Comparison of ENCODE assay signal across 8 cellular contexts in the genomic region with DNA sequence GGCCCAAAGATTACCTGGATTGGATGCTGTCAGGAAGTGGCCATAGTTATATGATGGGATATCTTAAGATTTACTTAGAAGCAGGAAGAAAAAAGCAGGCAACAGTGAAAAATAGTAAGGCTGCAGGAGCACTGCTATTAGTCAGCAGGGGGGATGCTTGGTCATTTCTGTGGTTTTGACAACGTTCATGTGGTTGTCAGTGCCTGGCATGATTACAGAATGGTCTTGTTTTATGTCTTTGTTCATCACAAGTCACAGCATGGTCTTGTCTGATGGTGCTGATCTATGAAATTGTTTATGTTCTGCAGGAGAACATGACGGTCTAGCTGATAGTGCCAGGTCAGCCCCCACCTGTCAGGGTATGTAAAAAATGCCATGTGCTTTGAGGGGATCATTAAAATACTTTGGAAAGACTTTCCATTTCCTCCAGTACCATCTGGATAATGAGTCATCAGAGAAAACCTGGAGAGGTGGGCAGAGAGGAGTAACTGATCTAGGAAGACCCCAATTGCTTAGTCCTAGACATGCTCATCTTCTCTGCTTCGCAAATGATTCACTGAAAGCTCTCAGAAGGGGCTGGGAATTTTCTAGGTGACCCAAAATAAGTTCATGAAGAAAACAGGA. TPM values are rescaled to one million over a fixed set of nuclear protein-coding genes. Genes with fewer than 3 reads are reported as not detected.
DNase-seq lines count a peak whose midpoint lies in the region; ATAC-seq and TF ChIP-seq lines count a peak whose summit lies in the region.

No MANE protein-coding gene starts in this region.

- H3K9me3 ChIP-seq in spleen = no peaks in the 10 kb centered on the region
- H3K9me3 ChIP-seq in body of pancreas = no peaks in the 10 kb centered on the region

- 23 to 60% (median 41%) methylated on average over 3 of the region's 3 CpGs for WGBS in spleen, 5 donors
- WGBS in body of pancreas, 2 donors = 67 to 92% methylated on average over 3 of the region's 3 CpGs

- TF ChIP-seq CTCF in spleen (IDR thresholded peaks at IDR 0.05 in 8 of 11, conservative IDR thresholded peaks at IDR 0.05 in 3 of 11) (no peak), body of pancreas (IDR thresholded peaks at IDR 0.05) (no peak)

- H3K27ac ChIP-seq in spleen (no peak overlapping the region), body of pancreas (no peak overlapping the region)

- peaks cover 0 to 12% (median 0%) of the 10 kb centered on the region in 6 donors for H3K4me1 ChIP-seq in spleen
- no peaks in the 10 kb centered on the region for H3K4me1 ChIP-seq in body of pancreas

- no peaks in the 10 kb centered on the region for H3K27me3 ChIP-seq in spleen (replicated peaks in 1 of 7)
- H3K27me3 ChIP-seq in body of pancreas = no peaks in the 10 kb centered on the region

- H3K36me3 ChIP-seq in spleen (no peaks in the 10 kb centered on the region), body of pancreas (replicated peaks in 1 of 2; ENCODE audit: insufficient read depth in 1 of 2, low read depth in 2 of 2) (no peaks in the 10 kb centered on the region)

- no peak for TF ChIP-seq POLR2A in spleen (IDR thresholded peaks at IDR 0.05)
- no peak for TF ChIP-seq POLR2A in body of pancreas (IDR thresholded peaks at IDR 0.05)

- ATAC-seq in GM21619 (IDR thresholded peaks at IDR 0.05; ENCODE audit: unreplicated experiment) (peak; percentile 63), body of pancreas (no peak)

- intact Hi-C loops in spleen (cut with DNase I; ENCODE audit: low total_unique reads) (no loop called here), body of pancreas (cut with DNase I) (no loop called here)

- H3K4me3 ChIP-seq in spleen (no peak overlapping the region), body of pancreas (no peak overlapping the region)

- peak; percentile 89 for DNase-seq in ELR (ENCODE audit: low read depth)
- DNase-seq in NOMO-1 treated with DMSO at 0.1 percent for 48 hours (lab: John Stamatoyannopoulos, UW; ENCODE audit: unreplicated experiment) = peak; percentile 48
- DNase-seq in fibroblast of the conjunctiva (ENCODE audit: low read depth) = peak; percentile 16
- no peak for DNase-seq in spleen
- DNase-seq in body of pancreas = no peak
- no peak for DNase-seq in hippocampal formation (lab: John Stamatoyannopoulos, UW)
- no peak for DNase-seq in effector CD4-positive, alpha-beta T cell

RNA-seq across cellular contexts. Expression of gene PLGRKT, which starts 48.5 kb away (rescaled TPM):
- total RNA-seq in spleen (10 to 100 TPM; 12.8 to 20.7 (median 17.5) TPM), body of pancreas (1 to 10 TPM; 3.3 to 7.8 TPM)
- 10 to 100 TPM; 15.5 to 27.9 (median 21.3) TPM for polyA plus RNA-seq in spleen

RNA-seq across cellular contexts. Expression of gene RLN1, which starts 49.5 kb away (rescaled TPM):
- 1 to 10 TPM in 1 of 7 donors, under 1 TPM in 2, not detected in 4; 0.52 to 1.1 (median 0.60) TPM for total RNA-seq in spleen
- polyA plus RNA-seq in spleen = under 1 TPM in 2 of 3 donors, not detected in 1; 0.30 to 0.39 TPM
- total RNA-seq in body of pancreas = not detected

Comparison
In these comparisons a context has a peak if more than half of its experiments do, and no peak if none do; other contexts are left out.
1. DNase-seq: peak in ELR (single experiment), NOMO-1 treated with DMSO at 0.1 percent for 48 hours (single experiment) and fibroblast of the conjunctiva (single experiment); none in spleen (single experiment), body of pancreas (0 of 4), hippocampal formation (0 of 2) and effector CD4-positive, alpha-beta T cell (single experiment).